ENCODE assay signal across 30 cellular contexts in the genomic region with DNA sequence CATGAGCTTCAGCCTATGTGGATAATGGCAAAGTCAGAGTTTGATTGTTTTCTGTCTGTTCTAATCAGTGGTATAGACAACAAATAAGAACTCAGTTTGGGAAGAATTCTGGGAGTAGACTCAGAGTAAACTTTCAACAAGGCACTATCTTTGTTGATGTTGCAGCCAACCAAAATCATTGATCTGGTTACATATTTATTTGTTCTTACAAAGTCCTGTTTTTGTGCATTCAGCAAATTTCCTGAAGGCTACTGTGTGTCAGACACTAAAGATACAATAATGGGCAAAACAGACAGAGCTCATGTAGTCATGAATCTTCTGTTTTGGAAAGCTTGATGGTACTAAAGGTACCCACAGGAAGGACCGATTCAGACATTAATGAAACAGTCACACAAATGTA. TPM values are rescaled to one million over a fixed set of nuclear protein-coding genes. Genes with fewer than 3 reads are reported as not detected.
DNase-seq lines count a peak whose midpoint lies in the region; ATAC-seq, FAIRE-seq and TF ChIP-seq lines count a peak whose summit lies in the region.
"Had no signal": no experiment of that assay in that cellular context is flagged by ENCODE, and none has a peak within 500 bp of the region (broad histone marks: within the 10 kb centered on the region; RNA-seq: fewer than 3 reads in every experiment).

No MANE protein-coding gene starts in this region.

- H3K4me3 Mint-ChIP-seq in endothelial cell (ENCODE audit: unreplicated experiment) = no peak overlapping the region
- H3K4me3 Mint-ChIP-seq: CD14-positive monocyte; CD4-positive, alpha-beta memory T cell; CD4-positive, CD25-positive, alpha-beta regulatory T cell; CD8-positive, alpha-beta memory T cell had no signal

- peaks cover 6% of the 10 kb centered on the region for H3K9me3 Mint-ChIP-seq in endothelial cell (ENCODE audit: unreplicated experiment)

- in situ Hi-C loops in K562 (cut with MboI) (no loop called here), HepG2 (cut with HindIII; ENCODE audit: extremely low pct_ligation_motif_present, low pct_unique_long_range_greater_than_20kb) (no loop called here), GM13977 (cut with MboI; ENCODE audit: low pct_unique_long_range_greater_than_20kb, low sequenced_read_pairs, unreplicated experiment) (no loop called here)

- no peak for FAIRE-seq in A549 (lab: Jason Lieb, UNC)
- FAIRE-seq in K562 (lab: Jason Lieb, UNC) = no peak
- FAIRE-seq in HepG2 (lab: Jason Lieb, UNC) = no peak
- FAIRE-seq: GM12878, GM12892 had no signal

- H3K36me3 Mint-ChIP-seq in endothelial cell (ENCODE audit: low read depth, unreplicated experiment) = no peaks in the 10 kb centered on the region
- H3K36me3 Mint-ChIP-seq: CD14-positive monocyte; CD4-positive, alpha-beta memory T cell; CD4-positive, CD25-positive, alpha-beta regulatory T cell; CD8-positive, alpha-beta memory T cell had no signal

- TF ChIP-seq RAD21 in A549 (conservative IDR thresholded peaks at IDR 0.05 in 1 of 2, IDR thresholded peaks at IDR 0.05 in 1 of 2) = no peak
- no peak for TF ChIP-seq RAD21 in K562 (CRISPR knock-in tag; conservative IDR thresholded peaks at IDR 0.05 in 1 of 2, IDR thresholded peaks at IDR 0.05 in 1 of 2)
- no peak for TF ChIP-seq RAD21 in HepG2 (CRISPR knock-in tag; IDR thresholded peaks at IDR 0.05)

- H3K4me1 ChIP-seq in A549 (no peaks in the 10 kb centered on the region), K562 (replicated peaks in 1 of 2; ENCODE audit: control insufficient read depth in 2 of 2, insufficient read depth in 2 of 2, low read length in 2 of 2) (no peaks in the 10 kb centered on the region), HepG2 (ENCODE audit: insufficient read depth, low read length) (no peaks in the 10 kb centered on the region)
- H3K4me1 ChIP-seq: BE2C, BLaER1 had no signal

- 0% methylated on average over 1 of the region's 1 CpG for WGBS in A549 (ENCODE audit: missing lambda C conversion rate)
- 0% methylated on average over 1 of the region's 1 CpG for WGBS in K562 (ENCODE audit: insufficient coverage, low coverage, missing lambda C conversion rate)
- 0% methylated on average over 1 of the region's 1 CpG for WGBS in HepG2 (ENCODE audit: low lambda C conversion rate)

- H3K9me3 ChIP-seq in A549 = no peaks in the 10 kb centered on the region
- 0 out of 2 replicates have a peak, but pooled peaks cover 2% of the 10 kb centered on the region for H3K9me3 ChIP-seq in K562 (replicated peaks; ENCODE audit: control insufficient read depth, insufficient read depth, low read depth, low read length)
- H3K9me3 ChIP-seq in HepG2 (ENCODE audit: low read length) = peaks cover 74% of the 10 kb centered on the region
- H3K9me3 ChIP-seq: BE2C, BLaER1 had no signal

- H3K9ac ChIP-seq in K562 (ENCODE audit: insufficient read depth in 1 of 2, low read depth in 2 of 2, low read length in 2 of 2) (no peak overlapping the region), HepG2 (ENCODE audit: insufficient read depth, low read depth, low read length) (no peak overlapping the region)
- H3K9ac ChIP-seq: BLaER1 had no signal

- no peaks in the 10 kb centered on the region for H3K9me1 ChIP-seq in K562 (ENCODE audit: control insufficient read depth, insufficient read depth, low read length)

- no peak for ATAC-seq in A549
- ATAC-seq in K562 = no peak
- ATAC-seq in HepG2 = no peak
- ATAC-seq: GM12878 had no signal

- no peak for DNase-seq in A549 (ENCODE audit: low read depth in 1 of 2, low spot score in 1 of 2)
- no peak for DNase-seq in K562 (ENCODE audit: extremely low read depth in 1 of 4, low spot score in 3 of 4)
- DNase-seq in HepG2 (ENCODE audit: low spot score) = no peak
- no peak for DNase-seq in GM13977 (ENCODE audit: low spot score)
- DNase-seq in endothelial cell (ENCODE audit: low spot score) = no peak
- no peak for DNase-seq in NOMO-1 treated with DMSO at 0.1 percent for 48 hours (lab: John Stamatoyannopoulos, UW; ENCODE audit: unreplicated experiment)
- DNase-seq: ACHN; BE2C; C1 segment of cervical spinal cord; CD4-positive, alpha-beta memory T cell; CD4-positive, CD25-positive, alpha-beta regulatory T cell; CD8-positive, alpha-beta memory T cell; COR-L47; DMS 273 treated with DMSO at 0.1 percent for 48 hours; DMS153; DMS53; DMS79; DND-41; EL; GDM1 had no signal

- H3K4me1 Mint-ChIP-seq in endothelial cell (ENCODE audit: unreplicated experiment) = no peaks in the 10 kb centered on the region
- H3K4me1 Mint-ChIP-seq: CD14-positive monocyte; CD4-positive, alpha-beta memory T cell; CD4-positive, CD25-positive, alpha-beta regulatory T cell; CD8-positive, alpha-beta memory T cell had no signal

- no peaks in the 10 kb centered on the region for H4K20me1 ChIP-seq in K562 (replicated peaks; ENCODE audit: control insufficient read depth, insufficient read depth, low read length)
- H4K20me1 ChIP-seq in HepG2 (ENCODE audit: insufficient read depth, low read length) = no peaks in the 10 kb centered on the region
- H4K20me1 ChIP-seq: BLaER1 had no signal

- intact Hi-C loops in K562 (cut with micrococcal nuclease) = no loop called here
- intact Hi-C loops in HepG2 (cut with micrococcal nuclease; ENCODE audit: unreplicated experiment) = no loop called here

- TF ChIP-seq EP300 in A549 (IDR thresholded peaks at IDR 0.05) (no peak), K562 (IDR thresholded peaks at IDR 0.05; ENCODE audit: low read length) (no peak), HepG2 (IDR thresholded peaks at IDR 0.05; ENCODE audit: low read depth in 2 of 2, low read length in 2 of 2) (no peak), HepG2 (CRISPR knock-in tag; IDR thresholded peaks at IDR 0.05; ENCODE audit: borderline replicate concordance) (no peak)

- H3K27me3 ChIP-seq in K562 (ENCODE audit: control insufficient read depth in 2 of 2, insufficient read depth in 2 of 2, low read length in 2 of 2) (no peaks in the 10 kb centered on the region), HepG2 (ENCODE audit: control insufficient read depth in 1 of 2, insufficient read depth in 2 of 2, low read length in 2 of 2) (no peaks in the 10 kb centered on the region)
- H3K27me3 ChIP-seq: BE2C, BLaER1 had no signal

- no TSS peak for BruUV-seq in K562 (replicated peaks; lab: Mats Ljungman, UMichigan)
- no TSS peak for BruUV-seq in HepG2 (replicated peaks; lab: Mats Ljungman, UMichigan)

- H3K27ac ChIP-seq in A549 (no peak overlapping the region), K562 (ENCODE audit: extremely low read depth, low read depth, low read length) (no peak overlapping the region), HepG2 (ENCODE audit: extremely low read length, insufficient read depth, low read length) (no peak overlapping the region)
- H3K27ac ChIP-seq: 22Rv1, BLaER1 had no signal

- H3K79me2 ChIP-seq in K562 (ENCODE audit: control insufficient read depth, insufficient read depth, low read length) (no peaks in the 10 kb centered on the region), HepG2 (ENCODE audit: insufficient read depth, low read length) (no peaks in the 10 kb centered on the region)

- H2AFZ ChIP-seq in K562 (ENCODE audit: low read depth, low read length) (no peak overlapping the region), HepG2 (ENCODE audit: low read length) (no peak overlapping the region)

- H3K36me3 ChIP-seq in K562 (ENCODE audit: control insufficient read depth, insufficient read depth, low read length) (no peaks in the 10 kb centered on the region), HepG2 (replicated peaks in 1 of 2; ENCODE audit: control insufficient read depth in 1 of 2, insufficient read depth in 2 of 2, low read length in 2 of 2) (no peaks in the 10 kb centered on the region)
- H3K36me3 ChIP-seq: BE2C, BLaER1 had no signal

- H3K4me2 ChIP-seq in A549 = no peak overlapping the region
- H3K4me2 ChIP-seq in K562 (ENCODE audit: insufficient read depth, low read length) = no peak overlapping the region
- H3K4me2 ChIP-seq in HepG2 (ENCODE audit: low read depth, low read length) = no peak overlapping the region
- H3K4me2 ChIP-seq: BLaER1 had no signal

- peaks cover 5% of the 10 kb centered on the region for H3K27me3 Mint-ChIP-seq in endothelial cell (ENCODE audit: unreplicated experiment)
- H3K27me3 Mint-ChIP-seq: CD4-positive, alpha-beta memory T cell; CD4-positive, CD25-positive, alpha-beta regulatory T cell had no signal

- CTCF ChIA-PET in A549 (lab: Yijun Ruan, JAX) = no interaction called here
- CTCF ChIA-PET in K562 (lab: Yijun Ruan, JAX; ENCODE audit: low intra/inter-chr PET ratio) = no interaction called here
- CTCF ChIA-PET in HepG2 (lab: Yijun Ruan, JAX; ENCODE audit: low intra/inter-chr PET ratio, low total read pairs) = no interaction called here

- no peak overlapping the region for H3K27ac Mint-ChIP-seq in endothelial cell (ENCODE audit: unreplicated experiment)
- H3K27ac Mint-ChIP-seq: CD14-positive monocyte; CD4-positive, alpha-beta memory T cell; CD4-positive, CD25-positive, alpha-beta regulatory T cell; CD8-positive, alpha-beta memory T cell had no signal

- POLR2A ChIA-PET in A549 (lab: Yijun Ruan, JAX) (no interaction called here), K562 (lab: Yijun Ruan, JAX) (no interaction called here), HepG2 (lab: Yijun Ruan, JAX) (no interaction called here)

- TF ChIP-seq POLR2A in A549 (IDR thresholded peaks at IDR 0.05; ENCODE audit: low read length) (no peak), K562 (conservative IDR thresholded peaks at IDR 0.05) (no peak), HepG2 (IDR thresholded peaks at IDR 0.05; ENCODE audit: insufficient read depth in 1 of 2, low read depth in 2 of 2, low read length in 2 of 2) (no peak)

- H3K4me3 ChIP-seq in A549 (no peak overlapping the region), K562 (no peak overlapping the region), HepG2 (replicated peaks in 1 of 3; ENCODE audit: insufficient read depth in 1 of 3, low read depth in 2 of 3, low read length in 3 of 3) (no peak overlapping the region)
- H3K4me3 ChIP-seq: BLaER1, GM12878 had no signal

- TF ChIP-seq CTCF in A549 (IDR thresholded peaks at IDR 0.05) = no peak
- no peak for TF ChIP-seq CTCF in K562 (IDR thresholded peaks at IDR 0.05 in 2 of 3, conservative IDR thresholded peaks at IDR 0.05 in 1 of 3; ENCODE audit: insufficient read depth in 2 of 3, low read depth in 1 of 3, low read length in 3 of 3)
- no peak for TF ChIP-seq CTCF in HepG2 (CRISPR knock-in tag; IDR thresholded peaks at IDR 0.05)
- no peak for TF ChIP-seq CTCF in GM13977 (IDR thresholded peaks at IDR 0.05; ENCODE audit: extremely low read depth, insufficient read depth, missing control alignments)
- no peak for TF ChIP-seq CTCF in endothelial cell (IDR thresholded peaks at IDR 0.05; ENCODE audit: unreplicated experiment)

RNA-seq across cellular contexts. Expression of a gene that starts 55.0 kb away (rescaled TPM):
- polyA plus RNA-seq in A549 (2011; rRNA removed) (not detected in 2 replicates), A549 (2017; fragmentation: RNase III; extraction: RNeasy Plus Mini Kit Qiagen cat#74134 plus additional on column Dnase treatment) (not detected in 3 replicates), K562 (2011; rRNA removed) (not detected in 2 replicates), K562 (2014; fragmentation: Illumina TruSeq; extraction: Trizol) (0.06 TPM in 1 of 2 replicates, not detected in the other), K562 (2014; fragmentation: Nextera tagmentation; extraction: Ambion mirVana) (not detected), K562 (2014; rRNA removed) (not detected in 2 replicates), HepG2 (2011; rRNA removed) (not detected in 2 replicates)
- not detected in 2 replicates for polyA plus RNA-seq in A549 (2012; cell fraction: cytosol; rRNA removed)
- polyA plus RNA-seq in A549 (2012; cell fraction: nucleus; rRNA removed) = not detected in 2 replicates
- not detected in 2 replicates for polyA minus RNA-seq in A549 (2011; rRNA and poly(A)+ RNA removed)
- total RNA-seq in K562 (2011; cell fraction: chromatin; rRNA removed; ENCODE audit: low replicate concordance) = not detected in 2 replicates
- total RNA-seq in K562 (2011; cell fraction: nucleolus; rRNA removed) = not detected in 2 replicates
- total RNA-seq in K562 (2011; cell fraction: nucleoplasm; rRNA removed) = not detected in 2 replicates
- total RNA-seq in K562 (2014; rRNA removed) (not detected in 2 replicates), K562 (2014; rRNA removed; fragmentation: Illumina TruSeq; extraction: Trizol) (not detected in 2 replicates), K562 (2015; rRNA removed; fragmentation: Illumina TruSeq; extraction: Trizol) (not detected in 2 replicates), K562 (2021) (not detected in 2 replicates), HepG2 (2016; rRNA removed; fragmentation: Illumina TruSeq; extraction: Trizol) (not detected in 2 replicates), endothelial cell (ENCODE audit: unreplicated experiment) (0.18 TPM)
- polyA plus RNA-seq in K562 (2011; cell fraction: cytosol; rRNA removed) = not detected in 2 replicates
- not detected in 2 replicates for polyA plus RNA-seq in K562 (2011; cell fraction: nucleus; rRNA removed)
- polyA plus RNA-seq in K562 (2012) = 0.03 TPM in 1 of 2 replicates, not detected in the other
- not detected in 2 replicates for polyA minus RNA-seq in K562 (2011; rRNA and poly(A)+ RNA removed)
- polyA minus RNA-seq in K562 (2011; cell fraction: cytosol; rRNA and poly(A)+ RNA removed) = not detected in 2 replicates
- not detected in 2 replicates for polyA minus RNA-seq in K562 (2011; cell fraction: nucleus; rRNA and poly(A)+ RNA removed)
- total RNA-seq in HepG2 (2016; cell fraction: cytosol; rRNA removed; fragmentation: Illumina TruSeq; extraction: Trizol; ENCODE audit: low read depth) = not detected in 2 replicates
- total RNA-seq in HepG2 (2016; cell fraction: insoluble cytoplasmic fraction; rRNA removed; fragmentation: Illumina TruSeq; extraction: Trizol) = not detected in 2 replicates
- not detected in 2 replicates for total RNA-seq in HepG2 (2016; cell fraction: membrane; rRNA removed; fragmentation: Illumina TruSeq; extraction: Trizol)
- total RNA-seq in HepG2 (2016; cell fraction: nucleus; rRNA removed; fragmentation: Illumina TruSeq; extraction: Trizol) = not detected in 2 replicates
- not detected in 2 replicates for polyA plus RNA-seq in HepG2 (2011; cell fraction: cytosol; rRNA removed)
- polyA plus RNA-seq in HepG2 (2011; cell fraction: nucleus; rRNA removed) = not detected in 2 replicates
- not detected in 2 replicates for polyA plus RNA-seq in HepG2 (2012)
- not detected in 2 replicates for polyA plus RNA-seq in HepG2 (2016; cell fraction: cytosol; fragmentation: Illumina TruSeq; extraction: Trizol; ENCODE audit: low read depth)
- polyA plus RNA-seq in HepG2 (2016; cell fraction: insoluble cytoplasmic fraction; fragmentation: Illumina TruSeq; extraction: Trizol; ENCODE audit: low read depth) = not detected in 2 replicates
- polyA plus RNA-seq in HepG2 (2016; cell fraction: membrane; fragmentation: Illumina TruSeq; extraction: Trizol; ENCODE audit: low read depth) = not detected in 2 replicates
- not detected in 2 replicates for polyA plus RNA-seq in HepG2 (2016; cell fraction: nucleus; fragmentation: Illumina TruSeq; extraction: Trizol; ENCODE audit: insufficient read depth, low read depth)
- 0.07 TPM in 1 of 2 replicates, not detected in the other for polyA minus RNA-seq in HepG2 (2011; rRNA and poly(A)+ RNA removed; ENCODE audit: low replicate concordance)
- not detected in 2 replicates for polyA minus RNA-seq in HepG2 (2011; cell fraction: cytosol; rRNA and poly(A)+ RNA removed)
- not detected in 2 replicates for polyA minus RNA-seq in HepG2 (2011; cell fraction: nucleus; rRNA and poly(A)+ RNA removed)
- total RNA-seq: A172; A673; CD4-positive, alpha-beta memory T cell; CD4-positive, CD25-positive, alpha-beta regulatory T cell; CD8-positive, alpha-beta memory T cell; Daoy; G401; GM12878 had no signal
- polyA plus RNA-seq: AG04450; CD14-positive monocyte; CD4-positive, alpha-beta memory T cell; CD4-positive, CD25-positive, alpha-beta regulatory T cell; CD8-positive, alpha-beta memory T cell; GM12878 had no signal
